ENCODE assay signal across 28 cellular contexts in the genomic region with DNA sequence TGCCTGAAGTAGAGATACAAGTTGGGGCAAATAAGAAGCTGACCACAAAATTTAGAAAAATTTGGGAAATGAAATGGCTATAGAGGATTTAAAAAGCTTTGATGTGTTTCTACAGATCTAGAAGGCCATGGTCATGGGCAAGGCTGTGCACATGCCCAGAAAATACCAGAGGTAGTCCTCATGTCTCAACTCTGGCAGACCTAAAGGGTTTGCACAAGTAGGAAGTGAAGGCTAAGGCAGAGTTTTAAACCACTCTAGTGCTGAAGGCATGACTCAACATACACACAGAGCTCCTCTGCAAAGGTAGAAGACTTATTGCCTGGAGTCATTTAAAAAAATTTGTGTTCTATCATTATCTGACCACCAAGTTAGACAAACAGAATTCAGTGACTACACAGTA.
"Had no signal": no experiment of that assay in that cellular context is flagged by ENCODE, and none has a peak within 500 bp of the region (broad histone marks: within the 10 kb centered on the region; RNA-seq: fewer than 3 reads in every experiment).

No MANE protein-coding gene starts in this region.

- H3K4me3 ChIP-seq: hepatocyte, left lung, lower lobe of right lung, neural progenitor cell, psoas muscle, right lobe of liver, smooth muscle cell, tibial nerve, uterus had no signal

- H3K36me3 ChIP-seq: left lung, lower lobe of right lung, neural progenitor cell, neutrophil, right lobe of liver, tibial nerve, uterus had no signal

- ATAC-seq: left colon; left lung; lower lobe of right lung; natural killer cell; psoas muscle; right lobe of liver; stimulated activated memory B cell treated with anti-CD40 and anti-IgM and Interleukin-4, amounts not matched to agents 10 μg/mL and 1 μg/mL and 100 μg/mL, for 72 hours; stimulated activated naive CD8-positive, alpha-beta T cell treated with anti-CD3 and anti-CD28 coated beads, Interleukin-15, amount 100 ng/mL, for 72 hours had no signal

- DNase-seq: islet precursor cell; left colon; left lung; lower lobe of right lung; mesendoderm; naive B cell; natural killer cell; nephron progenitor cell; occipital lobe; psoas muscle; right lobe of liver; stimulated activated CD4-positive, alpha-beta T cell treated with anti-CD3 and anti-CD28 coated beads, Interleukin-1b, Interleukin-23, amount 100 ng/mL, for 48 hours; stimulated activated CD4-positive, alpha-beta T cell treated with anti-CD3 and anti-CD28 coated beads, Interleukin-2, amount 100 ng/mL, for 48 hours; stimulated activated CD4-positive, alpha-beta T cell treated with anti-CD3 and anti-CD28 coated beads, Interleukin-4, amount 100 ng/mL, for 4 hours; stimulated activated CD8-positive, alpha-beta memory T cell treated with anti-CD3 and anti-CD28 coated beads, Interleukin-4, amount 100 ng/mL, for 48 hours; stimulated activated naive CD4-positive, alpha-beta T cell treated with Interleukin-2 at 50 U/mL for 16 hours; stimulated activated naive CD8-positive, alpha-beta T cell treated with anti-CD3 and anti-CD28 coated beads, Interleukin-15, amount 100 ng/mL, for 72 hours; substantia nigra; uterus had no signal

- H3K79me2 ChIP-seq: hepatocyte, parathyroid adenoma had no signal

- H3K27ac ChIP-seq: hepatocyte, left lung, lower lobe of right lung, neural progenitor cell, neutrophil, parathyroid adenoma, psoas muscle, right lobe of liver, tibial nerve, uterus had no signal

- H3K27me3 ChIP-seq: left lung, neural progenitor cell, neutrophil, right lobe of liver, tibial nerve, uterus had no signal

- H2AFZ ChIP-seq: hepatocyte, neural progenitor cell, parathyroid adenoma had no signal

- H3K27ac Mint-ChIP-seq: mesothelial cell of epicardium; naive B cell; natural killer cell; nephron progenitor cell; neural progenitor cell; stimulated activated memory B cell treated with anti-CD40 and anti-IgM and Interleukin-4, amounts not matched to agents 10 μg/mL and 1 μg/mL and 100 μg/mL, for 72 hours; stimulated activated naive CD8-positive, alpha-beta T cell treated with anti-CD3 and anti-CD28 coated beads, Interleukin-15, amount 100 ng/mL, for 72 hours; type B pancreatic cell had no signal

- H3K36me3 Mint-ChIP-seq: mesothelial cell of epicardium; naive B cell; natural killer cell; neural progenitor cell; stimulated activated memory B cell treated with anti-CD40 and anti-IgM and Interleukin-4, amounts not matched to agents 10 μg/mL and 1 μg/mL and 100 μg/mL, for 72 hours; type B pancreatic cell had no signal

- H3K4me2 ChIP-seq: hepatocyte, neural progenitor cell, smooth muscle cell had no signal

- H3K27me3 Mint-ChIP-seq: stimulated activated memory B cell treated with anti-CD40 and anti-IgM and Interleukin-4, amounts not matched to agents 10 μg/mL and 1 μg/mL and 100 μg/mL, for 72 hours; stimulated activated naive CD8-positive, alpha-beta T cell treated with anti-CD3 and anti-CD28 coated beads, Interleukin-15, amount 100 ng/mL, for 72 hours; type B pancreatic cell had no signal

- H3K9ac ChIP-seq: neural progenitor cell, parathyroid adenoma had no signal

- H3K4me1 ChIP-seq: left lung, lower lobe of right lung, neural progenitor cell, parathyroid adenoma, psoas muscle, right lobe of liver, tibial nerve, uterus had no signal

- H3K4me3 Mint-ChIP-seq: mesothelial cell of epicardium; naive B cell; natural killer cell; nephron progenitor cell; neural progenitor cell; stimulated activated memory B cell treated with anti-CD40 and anti-IgM and Interleukin-4, amounts not matched to agents 10 μg/mL and 1 μg/mL and 100 μg/mL, for 72 hours; stimulated activated naive CD8-positive, alpha-beta T cell treated with anti-CD3 and anti-CD28 coated beads, Interleukin-15, amount 100 ng/mL, for 72 hours; type B pancreatic cell had no signal

- H3K9me3 ChIP-seq: neutrophil, psoas muscle, right lobe of liver, uterus had no signal

- H3K9me3 Mint-ChIP-seq: nephron progenitor cell; stimulated activated naive CD8-positive, alpha-beta T cell treated with anti-CD3 and anti-CD28 coated beads, Interleukin-15, amount 100 ng/mL, for 72 hours; type B pancreatic cell had no signal

- H3K4me1 Mint-ChIP-seq: mesothelial cell of epicardium; naive B cell; natural killer cell; neural progenitor cell; stimulated activated memory B cell treated with anti-CD40 and anti-IgM and Interleukin-4, amounts not matched to agents 10 μg/mL and 1 μg/mL and 100 μg/mL, for 72 hours; stimulated activated naive CD8-positive, alpha-beta T cell treated with anti-CD3 and anti-CD28 coated beads, Interleukin-15, amount 100 ng/mL, for 72 hours had no signal
